ENCODE assay signal across 1 cellular context in the genomic region with DNA sequence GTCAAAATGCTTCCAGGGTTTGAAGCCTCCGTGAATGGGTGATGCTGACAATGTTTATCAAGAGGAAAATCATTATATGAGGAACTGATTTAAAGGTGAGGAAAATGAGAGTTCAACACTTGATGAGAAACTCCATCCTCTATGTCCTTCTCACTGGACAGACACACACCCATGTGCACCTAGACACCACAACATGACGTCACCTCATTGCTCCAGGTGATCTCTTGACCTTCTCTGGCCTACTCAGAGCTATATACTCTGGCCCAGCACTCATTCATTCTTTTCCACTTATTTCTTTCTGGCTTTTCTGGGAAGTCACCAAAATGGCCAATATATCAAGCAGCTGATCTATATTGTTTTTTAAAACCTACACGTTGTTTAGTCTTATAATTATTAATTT.
TF ChIP-seq lines count a peak whose summit lies in the region.

No MANE protein-coding gene starts in this region.

TF ChIP-seq in HepG2, 621 proteins besides CTCF, POLR2A, EP300 and RAD21:
- TF ChIP-seq CREB1 (IDR thresholded peaks at IDR 0.05), result peak; percentile 86
- TF ChIP-seq CREB1 (CRISPR knock-in tag; IDR thresholded peaks at IDR 0.05), result no peak
- peak; percentile 96 for TF ChIP-seq ATF7 (IDR thresholded peaks at IDR 0.05)
- TF ChIP-seq ATF7 (CRISPR knock-in tag; IDR thresholded peaks at IDR 0.05), result no peak
- no peak for TF ChIP-seq MAFK (conservative IDR thresholded peaks at IDR 0.05 in 1 of 2, IDR thresholded peaks at IDR 0.05 in 1 of 2; ENCODE audit: low read length in 2 of 2)
- TF ChIP-seq EHMT2 (IDR thresholded peaks at IDR 0.05; ENCODE audit: borderline replicate concordance, low read depth, low read length), result no peak
